In genomic region chr13:52845334-52845761, GRCh38 we compare ENCODE assay signal across 12 cellular contexts. TPM values are rescaled to one million over a fixed set of nuclear protein-coding genes. Genes with fewer than 3 reads are reported as not detected.
DNase-seq lines count a peak whose midpoint lies in the region; ATAC-seq and TF ChIP-seq lines count a peak whose summit lies in the region.
"Had no signal": no experiment of that assay in that cellular context is flagged by ENCODE, and none has a peak within 500 bp of the region (broad histone marks: within the 10 kb centered on the region; RNA-seq: fewer than 3 reads in every experiment).

No MANE protein-coding gene starts in this region.

- H3K27ac Mint-ChIP-seq in chondrocyte (ENCODE audit: unreplicated experiment) (no peak overlapping the region), osteocyte (ENCODE audit: unreplicated experiment) (no peak overlapping the region)
- H3K27ac Mint-ChIP-seq: activated B cell treated with CpG ODN at 0.5 μM for 24 hours; CD8-positive, alpha-beta T cell had no signal

- peak; percentile 4 for DNase-seq in activated T-cell treated with anti-CD3 and anti-CD28 coated beads for 48 hours (ENCODE audit: low read depth)
- no peak for DNase-seq in activated T-cell treated with anti-CD3 and anti-CD28 coated beads for 4 hours
- peak; percentile 68 to 90 for DNase-seq in NCI-H526 (lab: John Stamatoyannopoulos, UW)
- no peak for DNase-seq in fibroblast of mammary gland (ENCODE audit: low read depth)
- peak; percentile 31 for DNase-seq in stimulated activated CD8-positive, alpha-beta memory T cell treated with anti-CD3 and anti-CD28 coated beads, Interleukin-4, amount 100 ng/mL, for 48 hours
- no peak for DNase-seq in chondrocyte (ENCODE audit: low spot score)
- DNase-seq in osteocyte (ENCODE audit: extremely low spot score, unreplicated experiment) = no peak
- DNase-seq: activated B cell treated with CpG ODN at 0.5 μM for 24 hours; CD8-positive, alpha-beta T cell; OCI-M1 had no signal

- H3K4me3 ChIP-seq in fibroblast of mammary gland (ENCODE audit: control insufficient read depth, low read depth, low read length) = no peak overlapping the region

- H3K36me3 Mint-ChIP-seq in chondrocyte (ENCODE audit: low read depth) (peaks cover 1% of the 10 kb centered on the region), osteocyte (ENCODE audit: unreplicated experiment) (no peaks in the 10 kb centered on the region)
- H3K36me3 Mint-ChIP-seq: CD8-positive, alpha-beta T cell had no signal

- H3K4me3 Mint-ChIP-seq in chondrocyte (ENCODE audit: unreplicated experiment) (no peak overlapping the region), osteocyte (ENCODE audit: unreplicated experiment) (no peak overlapping the region)
- H3K4me3 Mint-ChIP-seq: activated B cell treated with CpG ODN at 0.5 μM for 24 hours; CD8-positive, alpha-beta T cell had no signal

- H3K9me3 Mint-ChIP-seq in chondrocyte (ENCODE audit: low read depth) (peaks cover 3% of the 10 kb centered on the region), osteocyte (ENCODE audit: unreplicated experiment) (peaks cover 4% of the 10 kb centered on the region)
- H3K9me3 Mint-ChIP-seq: activated B cell treated with CpG ODN at 0.5 μM for 24 hours; CD8-positive, alpha-beta T cell had no signal

- H3K4me1 Mint-ChIP-seq in chondrocyte (ENCODE audit: low read depth) = peaks cover 7% of the 10 kb centered on the region
- H3K4me1 Mint-ChIP-seq in osteocyte (ENCODE audit: unreplicated experiment) = peaks cover 11% of the 10 kb centered on the region

- ATAC-seq in GM18873 (IDR thresholded peaks at IDR 0.05; ENCODE audit: low FRiP score, unreplicated experiment) = no peak
- ATAC-seq: CD8-positive, alpha-beta T cell had no signal

- peak; percentile 6 for TF ChIP-seq CTCF in fibroblast of mammary gland (conservative IDR thresholded peaks at IDR 0.05; ENCODE audit: control insufficient read depth, insufficient read depth, low read depth, low read length)
- no peak for TF ChIP-seq CTCF in chondrocyte (IDR thresholded peaks at IDR 0.05)
- no peak for TF ChIP-seq CTCF in osteocyte (IDR thresholded peaks at IDR 0.05)

- H3K27me3 Mint-ChIP-seq in chondrocyte (ENCODE audit: low read depth) (peaks cover 63% of the 10 kb centered on the region), osteocyte (ENCODE audit: unreplicated experiment) (peaks cover 49% of the 10 kb centered on the region)

RNA-seq across cellular contexts. Expression of gene PCDH8, which starts 3.1 kb away (rescaled TPM):
- total RNA-seq in chondrocyte (not detected in 3 replicates), osteocyte (not detected in 2 replicates)
- total RNA-seq: activated B cell treated with CpG ODN at 0.5 μM for 24 hours; CD8-positive, alpha-beta T cell; glomerular endothelial cell had no signal

Comparison
In these comparisons a context has a peak if more than half of its experiments do, and no peak if none do; other contexts are left out.
1. DNase-seq: peak in activated T-cell treated with anti-CD3 and anti-CD28 coated beads for 48 hours (single experiment), NCI-H526 (2 of 2) and stimulated activated CD8-positive, alpha-beta memory T cell treated with anti-CD3 and anti-CD28 coated beads, Interleukin-4, amount 100 ng/mL, for 48 hours (single experiment); none in activated T-cell treated with anti-CD3 and anti-CD28 coated beads for 4 hours (single experiment), fibroblast of mammary gland (single experiment), chondrocyte (single experiment) and osteocyte (single experiment).